8 cellular contexts compared by ENCODE assay signal in the genomic region with DNA sequence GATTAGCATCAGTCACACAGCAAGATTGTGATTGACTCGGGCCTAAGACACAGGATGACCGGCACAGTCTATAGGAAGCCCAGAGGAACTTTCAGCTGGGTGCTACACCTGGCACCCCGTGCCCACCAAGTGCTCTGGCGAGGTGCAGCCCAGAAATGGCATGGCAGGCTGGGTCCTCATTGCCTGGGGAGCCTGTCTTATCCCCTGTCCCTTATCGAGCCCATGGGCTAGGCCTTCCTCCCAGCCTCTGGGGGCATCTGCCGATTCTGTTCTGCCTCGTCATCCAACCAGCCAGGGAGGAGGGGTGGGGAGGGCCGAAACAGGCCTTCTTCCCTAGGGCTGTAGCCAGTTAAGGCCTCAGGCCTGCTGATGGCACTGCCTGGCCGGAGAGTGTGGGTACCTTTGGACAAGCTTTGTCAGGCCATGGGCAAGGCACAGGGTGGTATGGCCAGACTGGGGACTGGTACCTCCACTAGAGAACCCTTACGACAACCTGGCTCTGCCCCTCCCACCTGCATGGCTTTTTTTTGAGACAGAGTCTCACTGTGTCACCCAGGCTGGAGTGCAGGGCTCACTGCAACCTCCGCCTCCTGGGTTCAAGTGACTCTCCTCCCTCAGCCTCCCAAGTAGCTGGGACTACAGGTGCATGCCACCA. TPM values are rescaled to one million over a fixed set of nuclear protein-coding genes. Genes with fewer than 3 reads are reported as not detected.
A peak's percentile ranks its signal among the peaks of the same experiment; 100 is the strongest.
DNase-seq lines count a peak whose midpoint lies in the region; ATAC-seq and TF ChIP-seq lines count a peak whose summit lies in the region.

No MANE protein-coding gene starts in this region.

- peaks cover 17% of the 10 kb centered on the region for H3K4me1 ChIP-seq in ACC112 (ENCODE audit: control insufficient read depth, insufficient read depth, low read length, unreplicated experiment)

- DNase-seq in HUDEP-2 (lab: John Stamatoyannopoulos, UW; ENCODE audit: unreplicated experiment in 76 of 76): peak in 65 of 76 experiments; percentile 12 to 77 (median 53)
- DNase-seq in activated T-helper 2 cell treated with anti-CD3 and anti-CD28 coated beads, Interferon-gamma antibody, Interleukin-2, Interleukin-4, amounts not matched to agents 10 μg/mL and 5 μg/mL and 100 μg/mL, durations not matched to agents 14 hours and 24 hours and 36 hours (ENCODE audit: low spot score): no peak
- DNase-seq in mesothelial cell of epicardium (ENCODE audit: low spot score in 2 of 2, unreplicated experiment in 2 of 2): no peak
- DNase-seq in RKO (ENCODE audit: low spot score): no peak
- no peak for DNase-seq in T1000 (lab: John Stamatoyannopoulos, UW)
- no peak for DNase-seq in omental fat pad (ENCODE audit: low spot score)
- no peak for DNase-seq in A172 (ENCODE audit: low spot score)

- ATAC-seq in omental fat pad (ENCODE audit: low FRiP score): no peak

- intact Hi-C loops in activated T-helper 2 cell treated with anti-CD3 and anti-CD28 coated beads, Interferon-gamma antibody, Interleukin-2, Interleukin-4, amounts not matched to agents 10 μg/mL and 5 μg/mL and 100 μg/mL, durations not matched to agents 14 hours and 24 hours and 36 hours (cut with micrococcal nuclease): loop anchor here (2.0 to 5.0 kb wide), 4 partner anchors 19 to 891 kb away; partner anchors contain the start of genes PDLIM7, PRR7 and RNF44

- peak overlapping the region; percentile 95 for H3K27ac Mint-ChIP-seq in activated T-helper 2 cell treated with anti-CD3 and anti-CD28 coated beads, Interferon-gamma antibody, Interleukin-2, Interleukin-4, amounts not matched to agents 10 μg/mL and 5 μg/mL and 100 μg/mL, durations not matched to agents 14 hours and 24 hours and 36 hours
- peak overlapping the region; percentile 89 for H3K27ac Mint-ChIP-seq in mesothelial cell of epicardium

- H3K27ac ChIP-seq in ACC112 (ENCODE audit: low read depth, low read length): no peak overlapping the region

- no peaks in the 10 kb centered on the region for H3K27me3 ChIP-seq in ACC112 (ENCODE audit: insufficient read depth, low read length)

- peaks cover 27% of the 10 kb centered on the region for H3K79me2 ChIP-seq in ACC112 (ENCODE audit: control insufficient read depth, insufficient read depth, low read length, unreplicated experiment)

- H3K36me3 Mint-ChIP-seq in activated T-helper 2 cell treated with anti-CD3 and anti-CD28 coated beads, Interferon-gamma antibody, Interleukin-2, Interleukin-4, amounts not matched to agents 10 μg/mL and 5 μg/mL and 100 μg/mL, durations not matched to agents 14 hours and 24 hours and 36 hours (ENCODE audit: low read depth): peaks cover 53% of the 10 kb centered on the region
- no peaks in the 10 kb centered on the region for H3K36me3 Mint-ChIP-seq in mesothelial cell of epicardium

- H3K4me3 ChIP-seq in ACC112 (ENCODE audit: low read depth, low read length): peak overlapping the region; percentile 95

- H3K36me3 ChIP-seq in ACC112 (ENCODE audit: insufficient read depth, low read length): 0 out of 2 replicates have a peak, but pooled peaks cover 4% of the 10 kb centered on the region

- TF ChIP-seq CTCF in mesothelial cell of epicardium (IDR thresholded peaks at IDR 0.05; ENCODE audit: unreplicated experiment) (no peak), omental fat pad (IDR thresholded peaks at IDR 0.05) (no peak)

- peak overlapping the region; percentile 91 for H3K4me3 Mint-ChIP-seq in activated T-helper 2 cell treated with anti-CD3 and anti-CD28 coated beads, Interferon-gamma antibody, Interleukin-2, Interleukin-4, amounts not matched to agents 10 μg/mL and 5 μg/mL and 100 μg/mL, durations not matched to agents 14 hours and 24 hours and 36 hours (ENCODE audit: low read depth)
- H3K4me3 Mint-ChIP-seq in mesothelial cell of epicardium: peak overlapping the region; percentile 79

- no peaks in the 10 kb centered on the region for H3K27me3 Mint-ChIP-seq in activated T-helper 2 cell treated with anti-CD3 and anti-CD28 coated beads, Interferon-gamma antibody, Interleukin-2, Interleukin-4, amounts not matched to agents 10 μg/mL and 5 μg/mL and 100 μg/mL, durations not matched to agents 14 hours and 24 hours and 36 hours (ENCODE audit: low read depth)
- H3K27me3 Mint-ChIP-seq in mesothelial cell of epicardium (ENCODE audit: low read depth): no peaks in the 10 kb centered on the region

- H3K4me1 Mint-ChIP-seq in activated T-helper 2 cell treated with anti-CD3 and anti-CD28 coated beads, Interferon-gamma antibody, Interleukin-2, Interleukin-4, amounts not matched to agents 10 μg/mL and 5 μg/mL and 100 μg/mL, durations not matched to agents 14 hours and 24 hours and 36 hours (ENCODE audit: low read depth): peaks cover 59% of the 10 kb centered on the region
- peaks cover 23% of the 10 kb centered on the region for H3K4me1 Mint-ChIP-seq in mesothelial cell of epicardium

- H2AFZ ChIP-seq in ACC112 (ENCODE audit: low read length, unreplicated experiment): no peak overlapping the region

- no peaks in the 10 kb centered on the region for H3K9me3 Mint-ChIP-seq in activated T-helper 2 cell treated with anti-CD3 and anti-CD28 coated beads, Interferon-gamma antibody, Interleukin-2, Interleukin-4, amounts not matched to agents 10 μg/mL and 5 μg/mL and 100 μg/mL, durations not matched to agents 14 hours and 24 hours and 36 hours
- no peaks in the 10 kb centered on the region for H3K9me3 Mint-ChIP-seq in mesothelial cell of epicardium

RNA-seq across cellular contexts. Expression of gene GRK6, which starts 1.6 kb away (rescaled TPM):
- total RNA-seq in activated T-helper 2 cell treated with anti-CD3 and anti-CD28 coated beads, Interferon-gamma antibody, Interleukin-2, Interleukin-4, amounts not matched to agents 10 μg/mL and 5 μg/mL and 100 μg/mL, durations not matched to agents 14 hours and 24 hours and 36 hours: 131 and 134 TPM in 2 replicates
- 44.9 to 48.2 TPM (median 45.3 TPM) in 3 replicates for total RNA-seq in mesothelial cell of epicardium
- 10 to 100 TPM; 16.1 to 45.5 (median 27.2) TPM for total RNA-seq in omental fat pad
- total RNA-seq in A172 (2014; rRNA removed; shearing (Covaris generic)): 59.3 and 67.6 TPM in 2 replicates

RNA-seq across cellular contexts. Expression of gene PRR7, which starts 18.6 kb away (rescaled TPM):
- total RNA-seq in activated T-helper 2 cell treated with anti-CD3 and anti-CD28 coated beads, Interferon-gamma antibody, Interleukin-2, Interleukin-4, amounts not matched to agents 10 μg/mL and 5 μg/mL and 100 μg/mL, durations not matched to agents 14 hours and 24 hours and 36 hours: 12.1 and 13.0 TPM in 2 replicates
- total RNA-seq in mesothelial cell of epicardium (5.3 to 5.9 TPM (median 5.7 TPM) in 3 replicates), omental fat pad (1 to 10 TPM in 3 of 4 donors, not detected in 1; 1.6 to 2.8 (median 2.1) TPM)
- 58.8 and 72.4 TPM in 2 replicates for total RNA-seq in A172 (2014; rRNA removed; shearing (Covaris generic))

RNA-seq across cellular contexts. Expression of gene F12, which starts 18.7 kb away (rescaled TPM):
- 3.5 and 5.8 TPM in 2 replicates for total RNA-seq in activated T-helper 2 cell treated with anti-CD3 and anti-CD28 coated beads, Interferon-gamma antibody, Interleukin-2, Interleukin-4, amounts not matched to agents 10 μg/mL and 5 μg/mL and 100 μg/mL, durations not matched to agents 14 hours and 24 hours and 36 hours
- total RNA-seq in mesothelial cell of epicardium (2.1 to 2.7 TPM (median 2.3 TPM) in 3 replicates), omental fat pad (1 to 10 TPM in 1 of 4 donors, under 1 TPM in 3; 0.38 to 3.0 (median 0.63) TPM)
- total RNA-seq in A172 (2014; rRNA removed; shearing (Covaris generic)): 5.6 and 11.3 TPM in 2 replicates

RNA-seq across cellular contexts. Expression of gene PFN3, which starts 27.6 kb away (rescaled TPM):
- total RNA-seq in activated T-helper 2 cell treated with anti-CD3 and anti-CD28 coated beads, Interferon-gamma antibody, Interleukin-2, Interleukin-4, amounts not matched to agents 10 μg/mL and 5 μg/mL and 100 μg/mL, durations not matched to agents 14 hours and 24 hours and 36 hours: not detected in 2 replicates
- not detected in 3 replicates for total RNA-seq in mesothelial cell of epicardium
- not detected for total RNA-seq in omental fat pad
- total RNA-seq in A172 (2014; rRNA removed; shearing (Covaris generic)): not detected in 2 replicates

RNA-seq across cellular contexts. Expression of gene SLC34A1, which starts 43.8 kb away (rescaled TPM):
- total RNA-seq in activated T-helper 2 cell treated with anti-CD3 and anti-CD28 coated beads, Interferon-gamma antibody, Interleukin-2, Interleukin-4, amounts not matched to agents 10 μg/mL and 5 μg/mL and 100 μg/mL, durations not matched to agents 14 hours and 24 hours and 36 hours: not detected in 2 replicates
- total RNA-seq in mesothelial cell of epicardium (not detected in 3 replicates), omental fat pad (not detected)
- 0.05 TPM in 1 of 2 replicates, not detected in the other for total RNA-seq in A172 (2014; rRNA removed; shearing (Covaris generic))

Comparison
In these comparisons a context has a peak if more than half of its experiments do, and no peak if none do; other contexts are left out.
1. DNase-seq: peak in HUDEP-2 (65 of 76); none in activated T-helper 2 cell treated with anti-CD3 and anti-CD28 coated beads, Interferon-gamma antibody, Interleukin-2, Interleukin-4, amounts not matched to agents 10 μg/mL and 5 μg/mL and 100 μg/mL, durations not matched to agents 14 hours and 24 hours and 36 hours (single experiment), mesothelial cell of epicardium (0 of 2), RKO (single experiment), T1000 (single experiment), omental fat pad (single experiment) and A172 (single experiment).